In the genomic region with DNA sequence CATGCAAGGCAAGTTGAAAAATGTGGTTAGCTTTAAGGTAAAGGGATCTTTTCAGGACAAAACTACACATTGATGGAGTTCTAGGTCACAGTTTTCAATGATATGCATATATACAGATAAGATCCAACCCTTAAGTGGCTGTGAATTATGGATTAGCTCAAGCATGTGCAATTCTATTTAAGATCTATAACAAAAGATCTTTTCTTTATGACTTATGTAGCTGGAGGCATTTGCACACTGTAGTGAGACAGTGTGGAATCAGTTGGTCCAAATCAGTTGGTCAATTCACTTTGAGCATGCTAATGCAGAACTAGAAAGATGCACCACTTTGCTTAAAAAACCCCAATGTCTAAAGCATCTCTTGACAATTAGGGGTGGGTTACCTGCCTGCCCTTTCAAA, we compare ENCODE assay signal across 15 cellular contexts.
"Had no signal": no experiment of that assay in that cellular context is flagged by ENCODE, and none has a peak within 500 bp of the region (broad histone marks: within the 10 kb centered on the region; RNA-seq: fewer than 3 reads in every experiment).

No MANE protein-coding gene starts in this region.

- DNase-seq: activated CD4-positive, alpha-beta memory T cell treated with anti-CD3 and anti-CD28 coated beads for 36 hours; activated CD4-positive, alpha-beta T cell treated with anti-CD3 and anti-CD28 coated beads for 36 hours; activated gamma-delta T cell treated with Interleukin-2 at 50 U/mL for 16 hours; activated T-cell treated with anti-CD3 and anti-CD28 coated beads for 4 hours; dermis blood vessel endothelial cell; effector memory CD4-positive, alpha-beta T cell; nephron progenitor cell; nucleus accumbens; SJCRH30; small intestine; stimulated activated CD4-positive, alpha-beta T cell treated with anti-CD3 and anti-CD28 coated beads, Interleukin-4, amount 100 ng/mL, for 1 hour; SW 1271; T-helper 2 cell; trophoblast cell had no signal

- H3K9me3 ChIP-seq: esophagus muscularis mucosa had no signal

- H3K4me3 ChIP-seq: esophagus muscularis mucosa, SJCRH30 had no signal

- H3K36me3 ChIP-seq: esophagus muscularis mucosa, SJCRH30 had no signal

- H3K27me3 ChIP-seq: esophagus muscularis mucosa, SJCRH30 had no signal

- ATAC-seq: activated CD4-positive, alpha-beta T cell treated with anti-CD3 and anti-CD28 coated beads for 36 hours had no signal
